ENCODE assay signal across 10 cellular contexts in the genomic region with DNA sequence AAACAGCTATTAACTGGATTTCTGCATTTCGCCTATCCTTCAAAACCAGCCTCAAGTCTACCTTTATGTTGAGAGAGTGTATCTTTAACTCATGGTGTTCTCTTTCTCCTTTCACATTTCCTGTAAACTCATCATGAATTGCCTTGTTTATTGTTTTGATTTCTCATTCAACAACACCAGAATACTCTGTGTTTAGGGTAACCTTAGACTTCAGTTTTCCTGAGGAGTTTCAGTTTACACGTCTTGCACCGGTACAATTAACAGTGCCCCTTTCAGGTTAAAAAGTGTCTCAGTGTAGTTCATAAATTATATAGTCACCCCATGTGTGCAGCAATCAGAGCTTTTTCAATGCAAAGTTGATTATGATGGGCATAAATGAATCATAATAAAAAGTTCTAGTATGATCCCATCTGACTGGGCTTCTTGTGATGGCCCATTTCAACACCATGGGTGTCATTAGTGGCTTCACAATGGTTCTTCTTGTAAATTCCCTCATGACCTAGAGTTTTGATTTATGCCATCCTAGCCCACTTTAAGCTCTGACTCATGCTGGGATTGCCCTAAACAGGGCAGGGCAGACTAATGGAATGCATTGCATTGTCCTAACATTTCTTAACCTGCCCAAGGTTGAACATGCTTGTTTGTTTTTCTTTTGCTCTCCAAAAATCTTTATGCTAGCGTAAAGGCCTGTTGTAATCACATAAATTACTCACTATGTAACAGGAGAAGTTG. TPM values are rescaled to one million over a fixed set of nuclear protein-coding genes. Genes with fewer than 3 reads are reported as not detected.
DNase-seq lines count a peak whose midpoint lies in the region; ATAC-seq and TF ChIP-seq lines count a peak whose summit lies in the region.
"Had no signal": no experiment of that assay in that cellular context is flagged by ENCODE, and none has a peak within 500 bp of the region (broad histone marks: within the 10 kb centered on the region; RNA-seq: fewer than 3 reads in every experiment).

No MANE protein-coding gene starts in this region.

- peak overlapping the region; percentile 92 for H3K27ac ChIP-seq in ACC112 (ENCODE audit: low read depth, low read length)
- peak overlapping the region; percentile 77 to 85 for H3K27ac ChIP-seq in breast epithelium
- no peak overlapping the region for H3K27ac ChIP-seq in lower lobe of right lung

- no peaks in the 10 kb centered on the region for H3K79me2 ChIP-seq in ACC112 (ENCODE audit: control insufficient read depth, insufficient read depth, low read length, unreplicated experiment)

- H3K9me3 ChIP-seq in breast epithelium: no peaks in the 10 kb centered on the region
- no peaks in the 10 kb centered on the region for H3K9me3 ChIP-seq in lower lobe of right lung

- no peaks in the 10 kb centered on the region; the same call in 1 of the 2 replicates for H3K4me1 Mint-ChIP-seq in HFFc6 (ENCODE audit: low read depth)
- no peaks in the 10 kb centered on the region for H3K4me1 Mint-ChIP-seq in T-helper 2 cell treated with Interferon-gamma antibody and Interleukin-4, amounts not matched to agents 5 μg/mL and 100 μg/mL, for 36 hours (ENCODE audit: low read depth)

- no peaks in the 10 kb centered on the region for H3K36me3 Mint-ChIP-seq in HFFc6 (ENCODE audit: low read depth)
- H3K36me3 Mint-ChIP-seq in T-helper 2 cell treated with Interferon-gamma antibody and Interleukin-4, amounts not matched to agents 5 μg/mL and 100 μg/mL, for 36 hours (ENCODE audit: low read depth): no peaks in the 10 kb centered on the region

- H3K4me3 ChIP-seq in ACC112 (ENCODE audit: low read depth, low read length) (peak overlapping the region; percentile 51), breast epithelium (no peak overlapping the region), lower lobe of right lung (no peak overlapping the region)

- TF ChIP-seq CTCF in breast epithelium (IDR thresholded peaks at IDR 0.05) (no peak), lower lobe of right lung (IDR thresholded peaks at IDR 0.05) (no peak), HFFc6 (IDR thresholded peaks at IDR 0.05) (no peak)

- peaks cover 24% of the 10 kb centered on the region for H3K4me1 ChIP-seq in ACC112 (ENCODE audit: control insufficient read depth, insufficient read depth, low read length, unreplicated experiment)
- peaks cover 0 to 5% of the 10 kb centered on the region in 2 donors for H3K4me1 ChIP-seq in breast epithelium
- H3K4me1 ChIP-seq in lower lobe of right lung: peaks cover 9% of the 10 kb centered on the region

- ATAC-seq in lower lobe of right lung: peak; percentile 65 to 68
- no peak for ATAC-seq in HG02840 (IDR thresholded peaks at IDR 0.05; ENCODE audit: low FRiP score, unreplicated experiment)
- no peak for ATAC-seq in GM21528 (IDR thresholded peaks at IDR 0.05; ENCODE audit: low FRiP score, unreplicated experiment)

- H2AFZ ChIP-seq in ACC112 (ENCODE audit: low read length, unreplicated experiment): no peak overlapping the region

- no peaks in the 10 kb centered on the region for H3K36me3 ChIP-seq in ACC112 (ENCODE audit: insufficient read depth, low read length)
- H3K36me3 ChIP-seq in breast epithelium: no peaks in the 10 kb centered on the region
- no peaks in the 10 kb centered on the region for H3K36me3 ChIP-seq in lower lobe of right lung

- no peak overlapping the region for H3K27ac Mint-ChIP-seq in HFFc6
- no peak overlapping the region for H3K27ac Mint-ChIP-seq in T-helper 2 cell treated with Interferon-gamma antibody and Interleukin-4, amounts not matched to agents 5 μg/mL and 100 μg/mL, for 36 hours

- TF ChIP-seq POLR2A in breast epithelium (IDR thresholded peaks at IDR 0.05): no peak

- intact Hi-C loops in breast epithelium (cut with DNase I; ENCODE audit: low total_unique reads): loop anchor here (5.0 kb wide), 1 partner anchor 590 kb away; no protein-coding TSS in a partner anchor
- intact Hi-C loops in lower lobe of right lung (cut with DNase I): no loop called here

- peak; percentile 91 for DNase-seq in LHCN-M2 (ENCODE audit: low read depth)
- DNase-seq in breast epithelium (ENCODE audit: low spot score in 2 of 2): peak in 1 of 2 donors; percentile 57
- no peak for DNase-seq in lower lobe of right lung
- no peak for DNase-seq in HFFc6
- DNase-seq in T-helper 2 cell treated with Interferon-gamma antibody and Interleukin-4, amounts not matched to agents 5 μg/mL and 100 μg/mL, for 36 hours (ENCODE audit: low spot score): no peak
- DNase-seq: activated CD8-positive, alpha-beta memory T cell treated with anti-CD3 and anti-CD28 coated beads, Interleukin-2, amount 50 U/mL, for 48 hours; NCI-H1105 treated with DMSO at 0.1 percent for 48 hours had no signal

- H3K27me3 ChIP-seq in ACC112 (ENCODE audit: insufficient read depth, low read length) (no peaks in the 10 kb centered on the region), breast epithelium (no peaks in the 10 kb centered on the region), lower lobe of right lung (ENCODE audit: low read depth) (no peaks in the 10 kb centered on the region)

- H3K9me3 Mint-ChIP-seq in HFFc6: peaks cover 4% of the 10 kb centered on the region; the same call in 1 of the 2 replicates
- no peaks in the 10 kb centered on the region for H3K9me3 Mint-ChIP-seq in T-helper 2 cell treated with Interferon-gamma antibody and Interleukin-4, amounts not matched to agents 5 μg/mL and 100 μg/mL, for 36 hours

- H3K4me3 Mint-ChIP-seq in HFFc6: no peak overlapping the region
- H3K4me3 Mint-ChIP-seq in T-helper 2 cell treated with Interferon-gamma antibody and Interleukin-4, amounts not matched to agents 5 μg/mL and 100 μg/mL, for 36 hours: no peak overlapping the region

- H3K27me3 Mint-ChIP-seq in HFFc6 (ENCODE audit: insufficient read depth): no peaks in the 10 kb centered on the region
- peaks cover 2% of the 10 kb centered on the region for H3K27me3 Mint-ChIP-seq in T-helper 2 cell treated with Interferon-gamma antibody and Interleukin-4, amounts not matched to agents 5 μg/mL and 100 μg/mL, for 36 hours (ENCODE audit: low read depth)

RNA-seq across cellular contexts. Expression of a gene that starts 22.0 kb away (rescaled TPM):
- total RNA-seq in LHCN-M2 (2014; rRNA removed): 4.6 and 7.2 TPM in 2 replicates
- 0.75 TPM for polyA plus RNA-seq in LHCN-M2 (2012)
- total RNA-seq in breast epithelium: 100 to 1,000 TPM in 1 of 3 donors, 10 to 100 TPM in 1, 1 to 10 TPM in 1; 1.6 to 154 (median 52.1) TPM
- 8.0 TPM for total RNA-seq in lower lobe of right lung
- total RNA-seq in HFFc6 (2021; fragmentation: NEBNext Ultra II Directional; extraction: Animal tissue kit (Norgen Biotek cat#: 25700)): not detected

Comparison
In these comparisons a context has a peak if more than half of its experiments do, and no peak if none do; other contexts are left out.
1. ATAC-seq: peak in lower lobe of right lung (2 of 2); none in HG02840 (single experiment) and GM21528 (single experiment).